In the genomic region with DNA sequence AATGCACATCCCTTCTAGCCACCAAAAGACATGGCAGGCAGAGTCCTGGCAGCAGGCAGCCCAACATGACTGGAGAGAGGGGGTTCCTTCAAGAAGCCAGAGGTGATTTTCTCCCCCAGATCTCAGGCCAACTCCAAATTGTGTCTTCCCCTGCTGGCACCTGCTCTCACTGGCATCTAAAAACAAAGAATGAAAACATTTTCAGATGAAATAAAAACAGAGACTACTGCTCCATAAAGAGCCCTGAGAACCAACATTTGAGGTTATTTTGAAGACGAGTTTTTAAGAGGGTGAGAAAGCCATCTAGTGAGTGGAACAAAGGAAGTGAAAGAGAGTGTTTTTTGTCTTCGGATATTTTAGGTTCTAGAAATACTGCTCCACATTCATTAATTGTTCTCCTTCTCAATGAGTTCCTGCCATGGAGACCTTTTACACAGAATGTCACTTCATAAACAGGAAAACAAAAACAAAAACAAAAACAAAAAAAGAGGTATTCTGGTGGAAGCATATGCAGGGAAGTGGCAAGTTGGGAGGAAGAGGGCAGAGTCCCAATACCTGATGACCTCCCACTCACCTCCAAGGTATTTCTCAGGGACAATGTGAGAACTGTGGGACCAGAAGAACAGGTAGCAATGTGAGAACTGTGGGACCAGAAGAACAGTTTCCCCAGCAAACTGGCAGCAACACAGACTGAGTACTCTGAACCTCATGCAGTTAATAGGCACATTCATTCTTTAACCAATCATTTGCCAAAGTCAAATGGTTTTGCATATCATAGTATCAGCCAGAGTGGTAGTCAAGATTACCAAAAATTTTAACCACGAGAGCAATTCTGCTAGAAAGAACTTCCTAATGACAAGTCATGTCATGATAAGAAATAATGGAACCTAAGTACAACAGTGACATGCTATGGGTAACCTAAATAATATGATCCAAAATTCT, we compare ENCODE assay signal across 12 cellular contexts. TPM values are rescaled to one million over a fixed set of nuclear protein-coding genes. Genes with fewer than 3 reads are reported as not detected.
A peak's percentile ranks its signal among the peaks of the same experiment; 100 is the strongest.
DNase-seq lines count a peak whose midpoint lies in the region; ATAC-seq lines count a peak whose summit lies in the region.
"Had no signal": no experiment of that assay in that cellular context is flagged by ENCODE, and none has a peak within 500 bp of the region (broad histone marks: within the 10 kb centered on the region; RNA-seq: fewer than 3 reads in every experiment).

No MANE protein-coding gene starts in this region.

- H3K4me1 Mint-ChIP-seq in activated naive CD8-positive, alpha-beta T cell treated with anti-CD3 and anti-CD28 coated beads, Interleukin-2, amount 10 ng/mL, durations not matched to agents 7 days and 5 days: peaks cover 42% of the 10 kb centered on the region
- H3K4me1 Mint-ChIP-seq in stimulated activated naive CD8-positive, alpha-beta T cell treated with anti-CD3 and anti-CD28 coated beads, Interleukin-15, amount 100 ng/mL, for 72 hours: peaks cover 53% of the 10 kb centered on the region

- POLR2A ChIA-PET in activated naive CD8-positive, alpha-beta T cell treated with anti-CD3 and anti-CD28 coated beads, Interleukin-2, amount 10 ng/mL, durations not matched to agents 7 days and 5 days (lab: Charles Lee): interaction anchor here (1.0 to 2.2 kb wide), 4 partner anchors 29 to 315 kb away, joined by 3 to 14 read pairs (median 6); a partner anchor contains a TSS

- DNase-seq in activated gamma-delta T cell treated with Interleukin-2 at 50 U/mL for 16 hours: peak; percentile 6
- no peak for DNase-seq in activated gamma-delta T cell (lab: John Stamatoyannopoulos, UW)
- DNase-seq in MV-4-11 (lab: John Stamatoyannopoulos, UW): peak; percentile 7
- DNase-seq in activated naive CD8-positive, alpha-beta T cell treated with anti-CD3 and anti-CD28 coated beads, Interleukin-2, amount 10 ng/mL, durations not matched to agents 7 days and 5 days: no peak
- DNase-seq in stimulated activated naive CD8-positive, alpha-beta T cell treated with anti-CD3 and anti-CD28 coated beads, Interleukin-15, amount 100 ng/mL, for 72 hours: no peak
- no peak for DNase-seq in SHP77 (lab: John Stamatoyannopoulos, UW)
- DNase-seq in HCEC 1CT: no peak
- DNase-seq: activated CD8-positive, alpha-beta memory T cell treated with anti-CD3 and anti-CD28 coated beads for 24 hours; glutamatergic neuron had no signal

- ATAC-seq in activated naive CD8-positive, alpha-beta T cell treated with anti-CD3 and anti-CD28 coated beads, Interleukin-2, amount 10 ng/mL, durations not matched to agents 7 days and 5 days (ENCODE audit: low read depth): no peak
- peak; percentile 31 for ATAC-seq in stimulated activated naive CD8-positive, alpha-beta T cell treated with anti-CD3 and anti-CD28 coated beads, Interleukin-15, amount 100 ng/mL, for 72 hours
- ATAC-seq in HG02840 (IDR thresholded peaks at IDR 0.05; ENCODE audit: low FRiP score, unreplicated experiment): no peak
- ATAC-seq: Right ventricle myocardium inferior had no signal

- no peaks in the 10 kb centered on the region for H3K27me3 Mint-ChIP-seq in activated naive CD8-positive, alpha-beta T cell treated with anti-CD3 and anti-CD28 coated beads, Interleukin-2, amount 10 ng/mL, durations not matched to agents 7 days and 5 days
- H3K27me3 Mint-ChIP-seq in stimulated activated naive CD8-positive, alpha-beta T cell treated with anti-CD3 and anti-CD28 coated beads, Interleukin-15, amount 100 ng/mL, for 72 hours: no peaks in the 10 kb centered on the region

- H3K4me3 Mint-ChIP-seq in activated naive CD8-positive, alpha-beta T cell treated with anti-CD3 and anti-CD28 coated beads, Interleukin-2, amount 10 ng/mL, durations not matched to agents 7 days and 5 days: peak overlapping the region; percentile 84
- peak overlapping the region; percentile 62 to 70 for H3K4me3 Mint-ChIP-seq in stimulated activated naive CD8-positive, alpha-beta T cell treated with anti-CD3 and anti-CD28 coated beads, Interleukin-15, amount 100 ng/mL, for 72 hours
- H3K4me3 Mint-ChIP-seq: mesothelial cell of epicardium had no signal

- peak overlapping the region; percentile 94 for H3K27ac Mint-ChIP-seq in activated naive CD8-positive, alpha-beta T cell treated with anti-CD3 and anti-CD28 coated beads, Interleukin-2, amount 10 ng/mL, durations not matched to agents 7 days and 5 days
- peak overlapping the region; percentile 86 to 95 for H3K27ac Mint-ChIP-seq in stimulated activated naive CD8-positive, alpha-beta T cell treated with anti-CD3 and anti-CD28 coated beads, Interleukin-15, amount 100 ng/mL, for 72 hours

- H3K36me3 Mint-ChIP-seq in activated naive CD8-positive, alpha-beta T cell treated with anti-CD3 and anti-CD28 coated beads, Interleukin-2, amount 10 ng/mL, durations not matched to agents 7 days and 5 days: peaks cover 49% of the 10 kb centered on the region

- peaks cover 6% of the 10 kb centered on the region for H3K9me3 Mint-ChIP-seq in activated naive CD8-positive, alpha-beta T cell treated with anti-CD3 and anti-CD28 coated beads, Interleukin-2, amount 10 ng/mL, durations not matched to agents 7 days and 5 days
- H3K9me3 Mint-ChIP-seq in stimulated activated naive CD8-positive, alpha-beta T cell treated with anti-CD3 and anti-CD28 coated beads, Interleukin-15, amount 100 ng/mL, for 72 hours: no peaks in the 10 kb centered on the region
- H3K9me3 Mint-ChIP-seq: mesothelial cell of epicardium had no signal

RNA-seq across cellular contexts. Expression of a gene that starts 50.0 kb away (rescaled TPM):
- 10 to 100 TPM; 49.8 to 51.8 TPM for total RNA-seq in activated naive CD8-positive, alpha-beta T cell treated with anti-CD3 and anti-CD28 coated beads, Interleukin-2, amount 10 ng/mL, durations not matched to agents 7 days and 5 days

RNA-seq across cellular contexts. Expression of a gene that starts 50.4 kb away (rescaled TPM):
- 10 to 100 TPM; 21.5 to 23.2 TPM for total RNA-seq in activated naive CD8-positive, alpha-beta T cell treated with anti-CD3 and anti-CD28 coated beads, Interleukin-2, amount 10 ng/mL, durations not matched to agents 7 days and 5 days

Comparison
In these comparisons a context has a peak if more than half of its experiments do, and no peak if none do; other contexts are left out.
1. DNase-seq: peak in activated gamma-delta T cell treated with Interleukin-2 at 50 U/mL for 16 hours (single experiment) and MV-4-11 (single experiment); none in activated gamma-delta T cell (single experiment), activated naive CD8-positive, alpha-beta T cell treated with anti-CD3 and anti-CD28 coated beads, Interleukin-2, amount 10 ng/mL, durations not matched to agents 7 days and 5 days (single experiment), stimulated activated naive CD8-positive, alpha-beta T cell treated with anti-CD3 and anti-CD28 coated beads, Interleukin-15, amount 100 ng/mL, for 72 hours (0 of 2), SHP77 (0 of 2) and HCEC 1CT (single experiment).